24 cellular contexts compared by ENCODE assay signal in the genomic region with DNA sequence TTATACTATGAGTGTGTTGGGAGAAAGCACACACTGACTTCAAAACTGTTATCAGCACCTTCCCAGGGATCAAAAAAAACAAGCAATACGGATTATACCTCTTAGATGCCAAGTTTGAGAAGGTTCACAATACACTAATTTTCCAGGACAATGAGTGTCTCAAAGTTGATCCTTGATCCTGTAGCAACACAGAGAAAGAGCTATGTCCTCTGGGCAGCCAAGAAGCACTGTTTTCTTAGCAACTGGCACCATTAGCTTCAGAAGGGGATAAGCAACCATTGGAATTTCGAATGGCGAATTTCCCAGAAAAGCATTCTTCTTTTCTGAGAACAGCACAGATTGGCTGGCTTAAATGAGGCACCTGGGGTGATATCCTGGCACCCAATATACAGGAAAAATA.
DNase-seq lines count a peak whose midpoint lies in the region; FAIRE-seq and TF ChIP-seq lines count a peak whose summit lies in the region.
"Had no signal": no experiment of that assay in that cellular context is flagged by ENCODE, and none has a peak within 500 bp of the region (broad histone marks: within the 10 kb centered on the region; RNA-seq: fewer than 3 reads in every experiment).

No MANE protein-coding gene starts in this region.

- no peaks in the 10 kb centered on the region for H3K36me3 Mint-ChIP-seq in astrocyte (ENCODE audit: low read depth, unreplicated experiment)

- H3K9me3 ChIP-seq in astrocyte (ENCODE audit: insufficient read depth, low read depth, low read length) = no peaks in the 10 kb centered on the region
- H3K9me3 ChIP-seq: BLaER1, SJSA1 had no signal

- no peaks in the 10 kb centered on the region for H3K36me3 ChIP-seq in astrocyte (ENCODE audit: insufficient read depth, low read length)
- H3K36me3 ChIP-seq: BLaER1, SJSA1 had no signal

- H3K27ac Mint-ChIP-seq in astrocyte (ENCODE audit: unreplicated experiment) = no peak overlapping the region
- H3K27ac Mint-ChIP-seq: CD4-positive, alpha-beta T cell had no signal

- H3K27me3 Mint-ChIP-seq in astrocyte (ENCODE audit: low read depth, unreplicated experiment) = peaks cover 28% of the 10 kb centered on the region

- TF ChIP-seq CTCF in astrocyte (IDR thresholded peaks at IDR 0.05; ENCODE audit: insufficient read depth, low read depth, low read length) (no peak), GM13977 (IDR thresholded peaks at IDR 0.05; ENCODE audit: extremely low read depth, insufficient read depth, missing control alignments) (no peak)

- no peak overlapping the region for H3K9ac ChIP-seq in astrocyte (ENCODE audit: low read length)
- H3K9ac ChIP-seq: BLaER1 had no signal

- H3K4me1 ChIP-seq in astrocyte (ENCODE audit: insufficient read depth, low read length) = no peaks in the 10 kb centered on the region
- H3K4me1 ChIP-seq: BLaER1, SJSA1 had no signal

- peaks cover 13% of the 10 kb centered on the region for H3K27me3 ChIP-seq in astrocyte (ENCODE audit: insufficient read depth, low read length)
- H3K27me3 ChIP-seq: BLaER1 had no signal

- H3K4me1 Mint-ChIP-seq in astrocyte (ENCODE audit: low read depth, unreplicated experiment) = no peaks in the 10 kb centered on the region

- no peak overlapping the region for H2AFZ ChIP-seq in astrocyte (ENCODE audit: low read depth, low read length)

- no peak for FAIRE-seq in astrocyte (lab: Jason Lieb, UNC)
- FAIRE-seq: GM12891, GM18507, HTR-8/SVneo had no signal

- peak; percentile 49 for DNase-seq in Ammon's horn (ENCODE audit: low spot score)
- peak; percentile 5 for DNase-seq in astrocyte (ENCODE audit: low read depth)
- DNase-seq in inferior parietal cortex (ENCODE audit: extremely low spot score) = peak; percentile 30
- peak; percentile 26 for DNase-seq in superior temporal gyrus (ENCODE audit: extremely low spot score)
- DNase-seq in GM13977 (ENCODE audit: low spot score) = no peak
- DNase-seq in NCI-H1092 treated with DMSO at 0.1 percent for 48 hours (lab: John Stamatoyannopoulos, UW) = no peak
- DNase-seq in stimulated activated CD4-positive, alpha-beta T cell treated with anti-CD3 and anti-CD28 coated beads, Interleukin-2, amount 100 ng/mL, for 24 hours = no peak
- DNase-seq: CD4-positive, alpha-beta T cell; COR-L47; DND-41; GOT3; HCEC 1CT; KG1; MV-4-11; NCI-H1417; NCI-H1694 treated with DMSO at 0.1 percent for 48 hours; NCI-H2081 treated with DMSO at 0.1 percent for 48 hours; NCI-H2171 treated with DMSO at 0.1 percent for 48 hours; NCI-H524 treated with DMSO at 0.1 percent for 48 hours had no signal

- no peak overlapping the region for H3K27ac ChIP-seq in astrocyte (ENCODE audit: low read depth, low read length)
- H3K27ac ChIP-seq: BLaER1, SJSA1 had no signal

- no peaks in the 10 kb centered on the region for H3K9me3 Mint-ChIP-seq in astrocyte (ENCODE audit: unreplicated experiment)
- H3K9me3 Mint-ChIP-seq: CD4-positive, alpha-beta T cell had no signal

- no peak overlapping the region for H3K4me3 ChIP-seq in astrocyte (ENCODE audit: insufficient read depth, low read depth, low read length)
- H3K4me3 ChIP-seq: BLaER1, SJSA1 had no signal

- no peak overlapping the region for H3K4me2 ChIP-seq in astrocyte (ENCODE audit: low read length)
- H3K4me2 ChIP-seq: BLaER1 had no signal

- no peak overlapping the region for H3K4me3 Mint-ChIP-seq in astrocyte (ENCODE audit: unreplicated experiment)
- H3K4me3 Mint-ChIP-seq: CD4-positive, alpha-beta T cell had no signal

- in situ Hi-C loops in GM13977 (cut with MboI; ENCODE audit: low pct_unique_long_range_greater_than_20kb, low sequenced_read_pairs, unreplicated experiment) = no loop called here

- H4K20me1 ChIP-seq in astrocyte (ENCODE audit: insufficient read depth, low read length) = no peaks in the 10 kb centered on the region
- H4K20me1 ChIP-seq: BLaER1 had no signal

- H3K79me2 ChIP-seq in astrocyte (ENCODE audit: insufficient read depth, low read length) = no peaks in the 10 kb centered on the region

Comparison
In these comparisons a context has a peak if more than half of its experiments do, and no peak if none do; other contexts are left out.
1. DNase-seq: peak in Ammon's horn (single experiment), astrocyte (single experiment), inferior parietal cortex (single experiment) and superior temporal gyrus (single experiment); none in GM13977 (single experiment), NCI-H1092 treated with DMSO at 0.1 percent for 48 hours (single experiment) and stimulated activated CD4-positive, alpha-beta T cell treated with anti-CD3 and anti-CD28 coated beads, Interleukin-2, amount 100 ng/mL, for 24 hours (0 of 2).